1 cellular context compared by ENCODE assay signal in genomic region chr15:93032515-93033206, GRCh38.
A peak's percentile ranks its signal among the peaks of the same experiment; 100 is the strongest.
TF ChIP-seq lines count a peak whose summit lies in the region.

No MANE protein-coding gene starts in this region.

TF ChIP-seq in K562, 482 proteins besides CTCF, POLR2A, EP300 and RAD21:
- TF ChIP-seq SREBF1 (IDR thresholded peaks at IDR 0.05; ENCODE audit: borderline replicate concordance, low read depth, low read length) = 0 out of 2 replicates have a peak, but pooled peaks have one; percentile 39
- 0 out of 2 replicates have a peak, but pooled peaks have one; percentile 50 for TF ChIP-seq MTA3 (IDR thresholded peaks at IDR 0.05; ENCODE audit: borderline replicate concordance)
- TF ChIP-seq POLR2H (tag; IDR thresholded peaks at IDR 0.05; ENCODE audit: low read depth) = peak; percentile 49; the same call in 1 of the 2 replicates
